ENCODE assay signal across 8 cellular contexts in the genomic region with DNA sequence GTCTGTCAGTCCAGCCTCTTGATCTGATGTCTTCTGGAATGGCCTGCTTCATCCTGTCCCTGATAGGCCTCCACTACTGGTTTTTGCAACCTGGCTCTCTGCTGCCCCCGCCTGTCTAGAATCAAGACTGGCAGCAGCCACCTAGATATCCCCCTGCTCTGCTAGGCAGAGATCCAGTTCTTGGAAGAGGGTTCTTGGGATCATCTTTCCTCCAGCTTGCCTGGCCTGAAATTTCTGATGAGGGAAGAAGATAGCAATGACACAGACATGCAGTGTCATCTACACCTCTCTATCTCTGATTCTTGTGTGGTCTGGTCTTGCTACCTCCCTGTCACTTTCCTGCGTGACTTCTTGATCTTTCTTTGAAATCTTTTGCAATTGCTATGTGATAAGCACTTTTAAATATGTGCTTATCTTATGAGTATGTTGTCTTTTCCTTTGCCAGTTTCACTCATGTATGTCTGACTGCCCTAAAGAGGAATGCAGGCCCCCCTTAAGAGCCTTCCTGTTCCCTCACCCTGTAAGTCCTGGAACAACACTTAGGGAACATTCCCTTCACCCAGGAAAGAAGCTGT. TPM values are rescaled to one million over a fixed set of nuclear protein-coding genes. Genes with fewer than 3 reads are reported as not detected.
DNase-seq lines count a peak whose midpoint lies in the region; ATAC-seq and TF ChIP-seq lines count a peak whose summit lies in the region.

No MANE protein-coding gene starts in this region.

- no peaks in the 10 kb centered on the region for H3K9me3 Mint-ChIP-seq in activated naive CD4-positive, alpha-beta T cell treated with anti-CD3 and anti-CD28 coated beads, Interleukin-2, amount 50 U/mL, for 24 hours

- TF ChIP-seq CTCF in SK-N-SH (IDR thresholded peaks at IDR 0.05), result peak; percentile 86

- TF ChIP-seq EP300 in SK-N-SH (IDR thresholded peaks at IDR 0.05; ENCODE audit: borderline replicate concordance in 1 of 2, low read depth in 1 of 2, low read length in 1 of 2), result no peak; a peak in 1 of 4 replicates

- peaks cover 7 to 8% of the 10 kb centered on the region in 2 experiments for H3K36me3 ChIP-seq in SK-N-SH (replicated peaks in 1 of 2; ENCODE audit: control insufficient read depth in 1 of 2, insufficient read depth in 2 of 2, low read length in 1 of 2)

- no peaks in the 10 kb centered on the region for H3K27me3 Mint-ChIP-seq in activated naive CD4-positive, alpha-beta T cell treated with anti-CD3 and anti-CD28 coated beads, Interleukin-2, amount 50 U/mL, for 24 hours

- H3K9me2 ChIP-seq in SK-N-SH, result no peaks in the 10 kb centered on the region

- no peak overlapping the region; a peak in 1 of 4 replicates for H3K4me3 ChIP-seq in SK-N-SH (ENCODE audit: low read depth in 2 of 2, low read length in 1 of 2)

- H2AFZ ChIP-seq in SK-N-SH (ENCODE audit: low read depth), result 0 out of 2 replicates have a peak overlapping the region, but pooled peaks have one; percentile 20

- TF ChIP-seq RAD21 in SK-N-SH (IDR thresholded peaks at IDR 0.05; ENCODE audit: low read length), result peak; percentile 69

- H3K27me3 ChIP-seq in SK-N-SH (ENCODE audit: insufficient read depth), result no peaks in the 10 kb centered on the region

- peaks cover 0 to 19% of the 10 kb centered on the region in 2 experiments; a peak in 2 of 4 replicates for H3K4me1 ChIP-seq in SK-N-SH (ENCODE audit: control insufficient read depth in 1 of 2, insufficient read depth in 2 of 2, low read depth in 1 of 2, low read length in 1 of 2)

- peak overlapping the region; percentile 40 to 70; a peak in 3 of 4 replicates for H3K27ac ChIP-seq in SK-N-SH (ENCODE audit: low read depth in 2 of 2, low read length in 1 of 2)

- peak; percentile 48 for DNase-seq in DMS79 treated with DMSO at 0.1 percent for 48 hours (lab: John Stamatoyannopoulos, UW)
- peak; percentile 75 for DNase-seq in HuH-7.5 (ENCODE audit: low spot score)
- DNase-seq in SK-N-SH, result peak; percentile 77
- peak; percentile 81 for DNase-seq in Right ventricle myocardium superior
- peak; percentile 86 for DNase-seq in posterior vena cava (ENCODE audit: low spot score)

- H3K9ac ChIP-seq in SK-N-SH, result peak overlapping the region; percentile 45; the same call in 1 of the 2 replicates

- no peaks in the 10 kb centered on the region for H3K79me2 ChIP-seq in SK-N-SH (ENCODE audit: insufficient read depth)

- H3K36me3 Mint-ChIP-seq in activated naive CD4-positive, alpha-beta T cell treated with anti-CD3 and anti-CD28 coated beads, Interleukin-2, amount 50 U/mL, for 24 hours, result peaks cover 14% of the 10 kb centered on the region

- ATAC-seq in Right ventricle myocardium superior (ENCODE audit: poor library complexity) (peak; percentile 74), HG03135 (IDR thresholded peaks at IDR 0.05; ENCODE audit: unreplicated experiment) (no peak), HG03342 (IDR thresholded peaks at IDR 0.05; ENCODE audit: unreplicated experiment) (no peak)

- POLR2A ChIA-PET in SK-N-SH (lab: Yijun Ruan, JAX), result no interaction called here

- H3K4me1 Mint-ChIP-seq in activated naive CD4-positive, alpha-beta T cell treated with anti-CD3 and anti-CD28 coated beads, Interleukin-2, amount 50 U/mL, for 24 hours, result peaks cover 81% of the 10 kb centered on the region

- H3K9me3 ChIP-seq in SK-N-SH, result no peaks in the 10 kb centered on the region

- CTCF ChIA-PET in SK-N-SH (lab: Yijun Ruan, JAX), result interaction anchor here (0.6 to 2.5 kb wide), 24 partner anchors 8 to 229 kb away, joined by 3 to 12 read pairs (median 4); no protein-coding TSS in a partner anchor

- peak overlapping the region; percentile 55 for H3K4me3 Mint-ChIP-seq in activated naive CD4-positive, alpha-beta T cell treated with anti-CD3 and anti-CD28 coated beads, Interleukin-2, amount 50 U/mL, for 24 hours

- 36% methylated on average over 2 of the region's 2 CpGs for WGBS in SK-N-SH (ENCODE audit: low lambda C conversion rate)

- H3F3A ChIP-seq in SK-N-SH (replicated peaks; ENCODE audit: insufficient read depth), result peaks cover 39% of the 10 kb centered on the region

- intact Hi-C loops in Right ventricle myocardium superior (cut with DNase I) (no loop called here), posterior vena cava (cut with DNase I) (no loop called here)

- H3K4me2 ChIP-seq in SK-N-SH, result peak overlapping the region; percentile 55

- 0 out of 2 replicates have a peak, but pooled peaks cover 2% of the 10 kb centered on the region for H4K20me1 ChIP-seq in SK-N-SH (ENCODE audit: insufficient read depth)

- H3K27ac Mint-ChIP-seq in activated naive CD4-positive, alpha-beta T cell treated with anti-CD3 and anti-CD28 coated beads, Interleukin-2, amount 50 U/mL, for 24 hours, result no peak overlapping the region

TF ChIP-seq in SK-N-SH, 30 proteins besides CTCF, POLR2A, EP300 and RAD21 (continues in another document):
- TF ChIP-seq FOSL2 (IDR thresholded peaks at IDR 0.05; ENCODE audit: borderline replicate concordance, low read depth) (peak; percentile 47), TEAD4 (IDR thresholded peaks at IDR 0.05; ENCODE audit: borderline replicate concordance, insufficient read depth) (no peak), JUND (IDR thresholded peaks at IDR 0.05) (peak; percentile 60), MEF2A (IDR thresholded peaks at IDR 0.05; ENCODE audit: borderline replicate concordance, low read depth) (no peak), ZBTB33 (IDR thresholded peaks at IDR 0.05; ENCODE audit: borderline replicate concordance, low read depth) (no peak), RXRA (IDR thresholded peaks at IDR 0.05; ENCODE audit: borderline replicate concordance, low read depth) (peak; percentile 52; the same call in 1 of the 2 replicates), NFIC (IDR thresholded peaks at IDR 0.05; ENCODE audit: borderline replicate concordance) (peak; percentile 52; the same call in 1 of the 2 replicates), TCF12 (IDR thresholded peaks at IDR 0.05) (peak; percentile 59; the same call in 1 of the 2 replicates), ELF1 (IDR thresholded peaks at IDR 0.05) (no peak), SMC3 (IDR thresholded peaks at IDR 0.05; ENCODE audit: low read depth, low read length) (peak; percentile 68), PBX3 (IDR thresholded peaks at IDR 0.05) (no peak; the same call in 1 of the 2 replicates)
- TF ChIP-seq, protein P1, sequence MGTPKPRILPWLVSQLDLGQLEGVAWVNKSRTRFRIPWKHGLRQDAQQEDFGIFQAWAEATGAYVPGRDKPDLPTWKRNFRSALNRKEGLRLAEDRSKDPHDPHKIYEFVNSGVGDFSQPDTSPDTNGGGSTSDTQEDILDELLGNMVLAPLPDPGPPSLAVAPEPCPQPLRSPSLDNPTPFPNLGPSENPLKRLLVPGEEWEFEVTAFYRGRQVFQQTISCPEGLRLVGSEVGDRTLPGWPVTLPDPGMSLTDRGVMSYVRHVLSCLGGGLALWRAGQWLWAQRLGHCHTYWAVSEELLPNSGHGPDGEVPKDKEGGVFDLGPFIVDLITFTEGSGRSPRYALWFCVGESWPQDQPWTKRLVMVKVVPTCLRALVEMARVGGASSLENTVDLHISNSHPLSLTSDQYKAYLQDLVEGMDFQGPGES (IDR thresholded peaks at IDR 0.05; ENCODE audit: low read depth, low read length), result no peak
- TF ChIP-seq, protein P2, sequence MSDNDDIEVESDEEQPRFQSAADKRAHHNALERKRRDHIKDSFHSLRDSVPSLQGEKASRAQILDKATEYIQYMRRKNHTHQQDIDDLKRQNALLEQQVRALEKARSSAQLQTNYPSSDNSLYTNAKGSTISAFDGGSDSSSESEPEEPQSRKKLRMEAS (IDR thresholded peaks at IDR 0.05; ENCODE audit: low read depth), result 0 out of 2 replicates have a peak, but pooled peaks have one; percentile 34

RNA-seq across cellular contexts. Expression of gene NFATC3, which starts 20.3 kb away (rescaled TPM):
- 5.7 and 7.8 TPM in 2 replicates for polyA plus RNA-seq in SK-N-SH (2012; rRNA removed)
- polyA plus RNA-seq in SK-N-SH (2012; cell fraction: cytosol; rRNA removed), result 7.1 and 7.9 TPM in 2 replicates
- 5.9 and 9.0 TPM in 2 replicates for polyA plus RNA-seq in SK-N-SH (2012; cell fraction: nucleus; rRNA removed)
- 24.4 TPM for total RNA-seq in Right ventricle myocardium superior
- 10 to 100 TPM; 28.0 to 30.8 TPM for total RNA-seq in posterior vena cava

RNA-seq across cellular contexts. Expression of gene DUS2, which starts 41.8 kb away (rescaled TPM):
- polyA plus RNA-seq in SK-N-SH (2012; rRNA removed), result 16.1 and 16.5 TPM in 2 replicates
- 12.5 and 13.5 TPM in 2 replicates for polyA plus RNA-seq in SK-N-SH (2012; cell fraction: cytosol; rRNA removed)
- polyA plus RNA-seq in SK-N-SH (2012; cell fraction: nucleus; rRNA removed), result 34.3 and 35.8 TPM in 2 replicates
- total RNA-seq in Right ventricle myocardium superior (5.7 TPM), posterior vena cava (10 to 100 TPM in 1 of 2 donors, 1 to 10 TPM in 1; 6.6 to 11.6 TPM)

RNA-seq across cellular contexts. Expression of gene DDX28, which starts 41.8 kb away (rescaled TPM):
- 10.8 and 12.0 TPM in 2 replicates for polyA plus RNA-seq in SK-N-SH (2012; rRNA removed)
- 7.0 and 10.5 TPM in 2 replicates for polyA plus RNA-seq in SK-N-SH (2012; cell fraction: cytosol; rRNA removed)
- 7.4 and 9.3 TPM in 2 replicates for polyA plus RNA-seq in SK-N-SH (2012; cell fraction: nucleus; rRNA removed)
- total RNA-seq in Right ventricle myocardium superior (7.2 TPM), posterior vena cava (1 to 10 TPM; 5.4 to 5.8 TPM)

RNA-seq across cellular contexts. Expression of gene DPEP2NB, which starts 49.2 kb away (rescaled TPM):
- polyA plus RNA-seq in SK-N-SH (2012; rRNA removed), result not detected in 2 replicates
- polyA plus RNA-seq in SK-N-SH (2012; cell fraction: cytosol; rRNA removed), result not detected in 2 replicates
- not detected in 2 replicates for polyA plus RNA-seq in SK-N-SH (2012; cell fraction: nucleus; rRNA removed)
- total RNA-seq in Right ventricle myocardium superior, result not detected
- total RNA-seq in posterior vena cava, result not detected
